In genomic region chr4:11546391-11547160, GRCh38 we compare ENCODE assay signal across 17 cellular contexts.
"Had no signal": no experiment of that assay in that cellular context is flagged by ENCODE, and none has a peak within 500 bp of the region (broad histone marks: within the 10 kb centered on the region; RNA-seq: fewer than 3 reads in every experiment).

No MANE protein-coding gene starts in this region.

- H3K36me3 ChIP-seq: colonic mucosa, gastrocnemius medialis, neural progenitor cell, upper lobe of left lung had no signal

- H3K79me2 ChIP-seq: parathyroid adenoma had no signal

- H3K4me3 ChIP-seq: colonic mucosa, gastrocnemius medialis, neural progenitor cell, upper lobe of left lung had no signal

- H3K4me2 ChIP-seq: neural progenitor cell had no signal

- ATAC-seq: activated naive CD4-positive, alpha-beta T cell treated with anti-CD3 and anti-CD28 coated beads, Interleukin-2, amount 50 U/mL, for 72 hours; gastrocnemius medialis; left lobe of liver; stimulated activated naive CD8-positive, alpha-beta T cell treated with anti-CD3 and anti-CD28 coated beads, Interleukin-15, amount 100 ng/mL, for 72 hours; T-helper 17 cell; WTC11 had no signal

- H2AFZ ChIP-seq: neural progenitor cell, parathyroid adenoma had no signal

- FAIRE-seq: islet of Langerhans had no signal

- H3K27me3 ChIP-seq: colonic mucosa, gastrocnemius medialis, neural progenitor cell, upper lobe of left lung had no signal

- H3K9ac ChIP-seq: neural progenitor cell, parathyroid adenoma had no signal

- H3K9me3 ChIP-seq: colonic mucosa, gastrocnemius medialis, upper lobe of left lung had no signal

- DNase-seq: activated CD4-positive, alpha-beta memory T cell treated with anti-CD3 and anti-CD28 coated beads, Interleukin-2, amount 10 ng/mL, durations not matched to agents 7 days and 5 days; activated CD4-positive, alpha-beta T cell treated with anti-CD3 and anti-CD28 coated beads for 4 hours; activated gamma-delta T cell; activated T-cell treated with anti-CD3 and anti-CD28 coated beads, Interleukin-2, amount 50 U/mL, for 48 hours; caudate nucleus; colonic mucosa; gastrocnemius medialis; stimulated activated CD4-positive, alpha-beta T cell treated with anti-CD3 and anti-CD28 coated beads, Interleukin-1b, Interleukin-23, amount 100 ng/mL, for 48 hours; stimulated activated naive CD8-positive, alpha-beta T cell treated with anti-CD3 and anti-CD28 coated beads, Interleukin-15, amount 100 ng/mL, for 72 hours; T-helper 17 cell; upper lobe of left lung had no signal

- H3K4me1 ChIP-seq: colonic mucosa, gastrocnemius medialis, neural progenitor cell, parathyroid adenoma had no signal

- H3K27ac ChIP-seq: colonic mucosa, gastrocnemius medialis, neural progenitor cell, parathyroid adenoma, upper lobe of left lung had no signal
